ENCODE assay signal across 8 cellular contexts in the genomic region with DNA sequence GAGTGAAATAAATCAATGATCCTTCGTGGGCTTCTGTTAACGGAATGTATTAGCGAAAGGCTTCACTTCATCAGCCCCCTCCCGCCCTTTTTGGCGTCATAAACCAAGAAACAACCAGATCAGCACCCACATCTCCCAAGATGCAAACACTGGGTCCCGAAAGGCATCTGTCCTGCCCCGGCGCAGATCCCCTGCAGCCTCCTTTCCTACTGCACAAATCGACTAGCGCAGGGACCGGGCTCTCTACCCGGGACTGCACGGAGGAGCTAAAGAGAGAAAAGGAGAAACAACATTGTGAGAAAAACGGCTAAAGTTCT. TPM values are rescaled to one million over a fixed set of nuclear protein-coding genes. Genes with fewer than 3 reads are reported as not detected.
DNase-seq lines count a peak whose midpoint lies in the region; ATAC-seq and TF ChIP-seq lines count a peak whose summit lies in the region.

No MANE protein-coding gene starts in this region.

- TF ChIP-seq POLR2A in heart left ventricle (IDR thresholded peaks at IDR 0.05) = no peak

- H3K36me3 ChIP-seq in heart left ventricle = peaks cover 0 to 8% (median 5%) of the 10 kb centered on the region in 9 donors
- H3K36me3 ChIP-seq in skeletal muscle satellite cell (ENCODE audit: insufficient read depth, low read length) = no peaks in the 10 kb centered on the region

- H3K4me3 Mint-ChIP-seq in T-helper 2 cell treated with Interferon-gamma antibody and Interleukin-4, amounts not matched to agents 5 μg/mL and 100 μg/mL, for 36 hours = peak overlapping the region; percentile 93

- peaks cover 14% of the 10 kb centered on the region for H3K27me3 Mint-ChIP-seq in T-helper 2 cell treated with Interferon-gamma antibody and Interleukin-4, amounts not matched to agents 5 μg/mL and 100 μg/mL, for 36 hours (ENCODE audit: low read depth)

- no peaks in the 10 kb centered on the region for H3K27me3 ChIP-seq in heart left ventricle
- H3K27me3 ChIP-seq in skeletal muscle satellite cell (ENCODE audit: control insufficient read depth, insufficient read depth, low read length) = peaks cover 6% of the 10 kb centered on the region

- ATAC-seq in GM18873 (IDR thresholded peaks at IDR 0.05; ENCODE audit: low FRiP score, unreplicated experiment) (peak; percentile 21), HG02870 (IDR thresholded peaks at IDR 0.05; ENCODE audit: unreplicated experiment) (peak; percentile 18), heart left ventricle (peak; percentile 21 to 52 (median 38))

- DNase-seq in T-helper 2 cell treated with Interferon-gamma antibody and Interleukin-4, amounts not matched to agents 5 μg/mL and 100 μg/mL, for 36 hours (ENCODE audit: low spot score) = no peak
- DNase-seq in heart left ventricle (no peak), GM03348 (ENCODE audit: low spot score) (no peak), A172 (ENCODE audit: low spot score) (no peak)
- no peak for DNase-seq in stimulated activated CD4-positive, alpha-beta T cell treated with anti-CD3 and anti-CD28 coated beads, Interleukin-1b, Interleukin-23, amount 100 ng/mL, for 48 hours

- peak overlapping the region; percentile 47 to 99 (median 94) for H3K4me3 ChIP-seq in heart left ventricle
- H3K4me3 ChIP-seq in skeletal muscle satellite cell (ENCODE audit: low read length) = peak overlapping the region; percentile 75

- intact Hi-C loops in heart left ventricle (cut with DNase I) = loop anchor here in 5 of 10 donors (2.0 to 10.0 kb wide), 4 partner anchors 44 to 255 kb away; partner anchors contain the start of gene SMAP1 (in 4 of the 5)

- H3K4me1 ChIP-seq in heart left ventricle = peaks cover 0 to 21% (median 15%) of the 10 kb centered on the region in 12 donors
- H3K4me1 ChIP-seq in skeletal muscle satellite cell (ENCODE audit: control insufficient read depth, insufficient read depth, low read length) = peaks cover 6% of the 10 kb centered on the region

- H3K4me1 Mint-ChIP-seq in T-helper 2 cell treated with Interferon-gamma antibody and Interleukin-4, amounts not matched to agents 5 μg/mL and 100 μg/mL, for 36 hours (ENCODE audit: low read depth) = peaks cover 20% of the 10 kb centered on the region

- WGBS in heart left ventricle, 4 donors = 1 to 6% (median 2%) methylated on average over 14 of the region's 14 CpGs

- peak overlapping the region; percentile 80 for H3K4me2 ChIP-seq in skeletal muscle satellite cell (ENCODE audit: low read length)

- no peaks in the 10 kb centered on the region for H3K9me3 Mint-ChIP-seq in T-helper 2 cell treated with Interferon-gamma antibody and Interleukin-4, amounts not matched to agents 5 μg/mL and 100 μg/mL, for 36 hours

- H3K9me3 ChIP-seq in heart left ventricle = no peaks in the 10 kb centered on the region
- no peaks in the 10 kb centered on the region for H3K9me3 ChIP-seq in skeletal muscle satellite cell (replicated peaks; ENCODE audit: low read length)

- peak overlapping the region; percentile 82 for H3K9ac ChIP-seq in skeletal muscle satellite cell (ENCODE audit: low read depth, low read length)

- H3K27ac Mint-ChIP-seq in T-helper 2 cell treated with Interferon-gamma antibody and Interleukin-4, amounts not matched to agents 5 μg/mL and 100 μg/mL, for 36 hours = peak overlapping the region; percentile 87

- TF ChIP-seq CTCF in heart left ventricle (IDR thresholded peaks at IDR 0.05) = no peak

- peak overlapping the region in 11 of 12 donors; percentile 62 to 92 (median 80) for H3K27ac ChIP-seq in heart left ventricle

- peaks cover 1% of the 10 kb centered on the region for H3K36me3 Mint-ChIP-seq in T-helper 2 cell treated with Interferon-gamma antibody and Interleukin-4, amounts not matched to agents 5 μg/mL and 100 μg/mL, for 36 hours (ENCODE audit: low read depth)

RNA-seq across cellular contexts. Expression of gene FAM135A, which starts 0.6 kb away (rescaled TPM):
- 10 to 100 TPM in 7 of 9 donors, 1 to 10 TPM in 2; 9.7 to 14.9 (median 13.2) TPM for total RNA-seq in heart left ventricle
- polyA plus RNA-seq in heart left ventricle = 1 to 10 TPM; 6.0 to 6.5 TPM
- total RNA-seq in skeletal muscle satellite cell (2012; rRNA removed) = 8.5 and 12.9 TPM in 2 replicates
- total RNA-seq in A172 (2014; rRNA removed; shearing (Covaris generic)) = 9.1 and 15.2 TPM in 2 replicates
